In the genomic region with DNA sequence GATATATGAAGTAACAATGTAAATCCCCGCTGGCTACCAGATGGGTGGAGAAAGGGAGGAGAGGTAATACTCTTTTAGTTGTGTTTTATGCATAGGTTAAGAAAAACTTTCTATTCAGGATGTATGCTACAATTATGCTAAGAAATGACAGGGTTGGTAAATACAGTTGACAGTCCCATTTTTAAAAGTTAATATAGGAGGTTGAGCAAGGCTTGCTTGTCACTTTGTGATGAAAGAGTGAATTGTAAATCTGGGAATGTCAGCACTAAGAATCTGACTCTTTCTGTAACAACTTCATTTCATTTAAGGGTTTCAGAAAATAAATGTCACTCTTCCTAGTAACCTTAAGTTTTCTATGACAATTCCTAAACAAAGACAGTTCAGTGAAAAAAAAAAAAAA, we compare ENCODE assay signal across 1 cellular context.
TF ChIP-seq lines count a peak whose summit lies in the region.

No MANE protein-coding gene starts in this region.

TF ChIP-seq in WTC11, 78 proteins besides CTCF, POLR2A, EP300 and RAD21 (continued from another document):
- TF ChIP-seq HMGXB4 (CRISPR knock-in tag; IDR thresholded peaks at IDR 0.05) (no peak), NR3C1 (CRISPR knock-in tag; conservative IDR thresholded peaks at IDR 0.05; ENCODE audit: low read depth) (no peak)
